ENCODE assay signal across 1 cellular context in the genomic region with DNA sequence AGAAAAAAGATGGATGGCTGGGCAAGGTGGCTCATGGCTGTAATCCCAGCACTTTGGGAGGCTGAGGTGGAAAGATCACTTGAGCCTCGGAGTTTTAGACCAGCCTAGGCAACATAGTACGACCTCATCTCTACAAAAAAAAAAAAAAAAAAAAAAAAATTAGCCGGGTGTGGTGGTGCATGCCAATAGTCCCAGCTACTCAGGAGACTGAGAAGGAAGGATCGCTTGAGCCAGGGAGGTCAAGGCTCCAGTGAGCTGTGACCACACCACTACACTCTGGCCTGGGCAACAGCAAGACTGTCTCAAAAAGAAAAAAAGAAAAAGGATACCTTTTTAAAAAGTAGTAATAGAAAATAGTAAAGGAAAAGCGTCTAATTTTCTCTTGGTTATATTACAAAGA.
TF ChIP-seq lines count a peak whose summit lies in the region.

No MANE protein-coding gene starts in this region.

TF ChIP-seq in SK-N-SH treated with all-trans-retinoic acid at 6 μM for 48 hours, 23 proteins besides CTCF, POLR2A, EP300 and RAD21 (continued from another document):
- no peak for TF ChIP-seq TSHZ2 (CRISPR knock-in tag; IDR thresholded peaks at IDR 0.05)
- TF ChIP-seq ZFP3 (CRISPR knock-in tag; IDR thresholded peaks at IDR 0.05): no peak
- TF ChIP-seq ZNF70 (CRISPR knock-in tag; IDR thresholded peaks at IDR 0.05): no peak
- no peak for TF ChIP-seq GLIS3 (CRISPR knock-in tag; IDR thresholded peaks at IDR 0.05)
- TF ChIP-seq, protein P1, sequence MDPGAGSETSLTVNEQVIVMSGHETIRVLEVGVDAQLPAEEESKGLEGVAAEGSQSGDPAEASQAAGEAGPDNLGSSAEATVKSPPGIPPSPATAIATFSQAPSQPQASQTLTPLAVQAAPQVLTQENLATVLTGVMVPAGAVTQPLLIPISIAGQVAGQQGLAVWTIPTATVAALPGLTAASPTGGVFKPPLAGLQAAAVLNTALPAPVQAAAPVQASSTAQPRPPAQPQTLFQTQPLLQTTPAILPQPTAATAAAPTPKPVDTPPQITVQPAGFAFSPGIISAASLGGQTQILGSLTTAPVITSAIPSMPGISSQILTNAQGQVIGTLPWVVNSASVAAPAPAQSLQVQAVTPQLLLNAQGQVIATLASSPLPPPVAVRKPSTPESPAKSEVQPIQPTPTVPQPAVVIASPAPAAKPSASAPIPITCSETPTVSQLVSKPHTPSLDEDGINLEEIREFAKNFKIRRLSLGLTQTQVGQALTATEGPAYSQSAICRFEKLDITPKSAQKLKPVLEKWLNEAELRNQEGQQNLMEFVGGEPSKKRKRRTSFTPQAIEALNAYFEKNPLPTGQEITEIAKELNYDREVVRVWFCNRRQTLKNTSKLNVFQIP (CRISPR knock-in tag; IDR thresholded peaks at IDR 0.05; ENCODE audit: borderline replicate concordance, low read depth): no peak
- no peak for TF ChIP-seq PATZ1 (CRISPR knock-in tag; IDR thresholded peaks at IDR 0.05; ENCODE audit: borderline replicate concordance)
- TF ChIP-seq TCF4 (CRISPR knock-in tag; IDR thresholded peaks at IDR 0.05; ENCODE audit: borderline replicate concordance): no peak
- TF ChIP-seq SNAI2 (CRISPR knock-in tag; IDR thresholded peaks at IDR 0.05): no peak
- TF ChIP-seq, protein P2, sequence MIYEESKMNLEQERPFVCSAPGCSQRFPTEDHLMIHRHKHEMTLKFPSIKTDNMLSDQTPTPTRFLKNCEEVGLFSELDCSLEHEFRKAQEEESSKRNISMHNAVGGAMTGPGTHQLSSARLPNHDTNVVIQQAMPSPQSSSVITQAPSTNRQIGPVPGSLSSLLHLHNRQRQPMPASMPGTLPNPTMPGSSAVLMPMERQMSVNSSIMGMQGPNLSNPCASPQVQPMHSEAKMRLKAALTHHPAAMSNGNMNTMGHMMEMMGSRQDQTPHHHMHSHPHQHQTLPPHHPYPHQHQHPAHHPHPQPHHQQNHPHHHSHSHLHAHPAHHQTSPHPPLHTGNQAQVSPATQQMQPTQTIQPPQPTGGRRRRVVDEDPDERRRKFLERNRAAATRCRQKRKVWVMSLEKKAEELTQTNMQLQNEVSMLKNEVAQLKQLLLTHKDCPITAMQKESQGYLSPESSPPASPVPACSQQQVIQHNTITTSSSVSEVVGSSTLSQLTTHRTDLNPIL (CRISPR knock-in tag; IDR thresholded peaks at IDR 0.05; ENCODE audit: low read depth): no peak
- no peak for TF ChIP-seq ZFP30 (CRISPR knock-in tag; IDR thresholded peaks at IDR 0.05)
- TF ChIP-seq ESRRG (CRISPR knock-in tag; IDR thresholded peaks at IDR 0.05): no peak
- no peak for TF ChIP-seq ARNTL (CRISPR knock-in tag; IDR thresholded peaks at IDR 0.05; ENCODE audit: borderline replicate concordance, low read depth)
